Comparison of ENCODE assay signal across 9 cellular contexts in the genomic region with DNA sequence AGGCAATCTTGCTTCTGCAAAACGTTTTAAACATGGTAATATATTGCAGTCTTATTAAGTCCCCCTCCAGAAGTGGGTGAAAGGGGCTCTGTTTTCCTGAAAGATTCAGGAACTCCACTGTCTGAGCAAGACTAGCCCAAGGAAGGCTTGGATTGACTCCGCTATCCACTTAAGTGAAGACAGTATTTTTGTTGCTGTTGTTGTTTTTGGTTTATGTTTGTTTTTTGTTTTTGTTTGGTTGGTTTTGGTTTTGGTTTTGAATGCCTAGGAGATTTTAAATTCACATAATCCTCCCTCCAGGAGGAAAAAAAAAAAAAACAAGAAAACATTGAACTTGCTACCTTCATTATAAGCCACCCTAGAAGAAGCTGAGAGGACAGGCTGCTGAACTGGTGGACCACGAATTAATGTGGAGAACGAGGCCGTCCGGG. TPM values are rescaled to one million over a fixed set of nuclear protein-coding genes. Genes with fewer than 3 reads are reported as not detected.
DNase-seq lines count a peak whose midpoint lies in the region; ATAC-seq, FAIRE-seq and TF ChIP-seq lines count a peak whose summit lies in the region.
"Had no signal": no experiment of that assay in that cellular context is flagged by ENCODE, and none has a peak within 500 bp of the region (broad histone marks: within the 10 kb centered on the region; RNA-seq: fewer than 3 reads in every experiment).

No MANE protein-coding gene starts in this region.

- SMC1A ChIA-PET in GM12878 (lab: Charles Lee; ENCODE audit: uncharacterized antibody, unreplicated experiment) = interaction anchor here (0.6 kb wide), 1 partner anchor 204 kb away, joined by 3 read pairs; no protein-coding TSS in a partner anchor

- peak overlapping the region; percentile 60 for H3K4me2 ChIP-seq in GM12878 (ENCODE audit: control insufficient read depth, insufficient read depth)

- TF ChIP-seq RAD21 in GM12878 (IDR thresholded peaks at IDR 0.05; ENCODE audit: insufficient read depth, low read depth, low read length) (no peak), liver (IDR thresholded peaks at IDR 0.05) (no peak)

- in situ Hi-C loops in GM12878 (cut with MboI) = no loop called here

- CTCF ChIA-PET in GM12878 (lab: Yijun Ruan, JAX) = no interaction called here

- H3K9me3 ChIP-seq in GM12878 (replicated peaks; ENCODE audit: control insufficient read depth, insufficient read depth, low read length) (no peaks in the 10 kb centered on the region; the same call in 1 of the 3 replicates), liver (ENCODE audit: control insufficient read depth in 4 of 4, low read length in 3 of 4) (no peaks in the 10 kb centered on the region)

- RAD21 ChIA-PET in GM12878 (lab: Charles Lee; ENCODE audit: unreplicated experiment) = no interaction called here

- peaks cover 69% of the 10 kb centered on the region for H3K27me3 Mint-ChIP-seq in T-helper 2 cell treated with Interferon-gamma antibody and Interleukin-4, amounts not matched to agents 5 μg/mL and 100 μg/mL, for 36 hours (ENCODE audit: low read depth)

- no peak for TF ChIP-seq POLR2A in GM12878 (IDR thresholded peaks at IDR 0.05; ENCODE audit: low read depth, low read length)

- POLR2A ChIA-PET in GM12878 (lab: Charles Lee) = interaction anchor here (0.5 kb wide), 1 partner anchor 39 kb away, joined by 3 read pairs; no protein-coding TSS in a partner anchor

- DNase-seq in T-helper 2 cell treated with Interferon-gamma antibody and Interleukin-4, amounts not matched to agents 5 μg/mL and 100 μg/mL, for 36 hours (ENCODE audit: low spot score) = no peak
- DNase-seq in T-helper 2 cell = no peak
- DNase-seq in GM12878 (ENCODE audit: low read depth, low spot score) = no peak
- peak in 1 of 49 donors; percentile 20 for DNase-seq in substantia nigra (lab: John Stamatoyannopoulos, UW)
- DNase-seq in SW 1271 (lab: John Stamatoyannopoulos, UW) = no peak
- no peak for DNase-seq in NCI-H2081 (lab: John Stamatoyannopoulos, UW)
- DNase-seq in activated gamma-delta T cell (lab: John Stamatoyannopoulos, UW) = no peak

- WGBS in GM12878 (ENCODE audit: insufficient coverage, insufficient replicate concordance, low lambda C conversion rate, missing lambda C conversion rate) = 23% methylated on average over 4 of the region's 6 CpGs
- 26% methylated on average over 6 of the region's 6 CpGs for WGBS in liver

- no peak for FAIRE-seq in GM12878 (lab: Jason Lieb, UNC)
- FAIRE-seq: A204.1 had no signal

- no peak overlapping the region for H3K27ac ChIP-seq in GM12878 (ENCODE audit: control insufficient read depth, insufficient read depth)
- peak overlapping the region; percentile 4 to 52 for H3K27ac ChIP-seq in liver (ENCODE audit: low read depth in 1 of 2, low read length in 2 of 2)
- peak overlapping the region; percentile 74 for H3K27ac ChIP-seq in substantia nigra (ENCODE audit: low read depth, low read length, poor library complexity, severe bottlenecking)

- H3K9me3 Mint-ChIP-seq in T-helper 2 cell treated with Interferon-gamma antibody and Interleukin-4, amounts not matched to agents 5 μg/mL and 100 μg/mL, for 36 hours = no peaks in the 10 kb centered on the region

- BruUV-seq in GM12878 (replicated peaks; lab: Mats Ljungman, UMichigan) = no TSS peak

- H3K27ac Mint-ChIP-seq in T-helper 2 cell treated with Interferon-gamma antibody and Interleukin-4, amounts not matched to agents 5 μg/mL and 100 μg/mL, for 36 hours = no peak overlapping the region

- ATAC-seq in GM12878 = no peak

- H3K4me3 ChIP-seq in GM12878 (peak overlapping the region; percentile 60), liver (ENCODE audit: low read depth in 1 of 3, low read length in 3 of 3) (peak overlapping the region; percentile 21 to 67 (median 63))

- no peak for TF ChIP-seq EP300 in GM12878 (IDR thresholded peaks at IDR 0.05; ENCODE audit: borderline replicate concordance in 1 of 2, control insufficient read depth in 1 of 2, low read depth in 2 of 2, low read length in 2 of 2)

- peaks cover 6 to 31% of the 10 kb centered on the region in 2 experiments for H3K27me3 ChIP-seq in GM12878 (replicated peaks in 1 of 2; ENCODE audit: control insufficient read depth in 2 of 2, insufficient read depth in 2 of 2, low read length in 1 of 2)
- H3K27me3 ChIP-seq in liver (ENCODE audit: control insufficient read depth in 4 of 4, insufficient read depth in 4 of 4, low read length in 3 of 4) = no peaks in the 10 kb centered on the region

- peak overlapping the region; percentile 66 for H3K4me3 Mint-ChIP-seq in T-helper 2 cell treated with Interferon-gamma antibody and Interleukin-4, amounts not matched to agents 5 μg/mL and 100 μg/mL, for 36 hours

- no peaks in the 10 kb centered on the region for H3K79me2 ChIP-seq in GM12878 (ENCODE audit: control insufficient read depth, insufficient read depth, low read length)

- no peak overlapping the region for H2AFZ ChIP-seq in GM12878 (ENCODE audit: control insufficient read depth, low read depth, low read length)

- H3K36me3 ChIP-seq in GM12878 (ENCODE audit: control insufficient read depth in 2 of 2, insufficient read depth in 2 of 2, low read length in 1 of 2) = no peaks in the 10 kb centered on the region
- H3K36me3 ChIP-seq in liver (ENCODE audit: control insufficient read depth in 4 of 4, insufficient read depth in 3 of 4, low read depth in 1 of 4, low read length in 3 of 4) = no peaks in the 10 kb centered on the region

- TF ChIP-seq CTCF in GM12878 (IDR thresholded peaks at IDR 0.05 in 2 of 3, conservative IDR thresholded peaks at IDR 0.05 in 1 of 3; ENCODE audit: control insufficient read depth in 2 of 3, extremely low read depth in 1 of 3, insufficient read depth in 1 of 3, low read depth in 3 of 3, low read length in 3 of 3) = no peak
- TF ChIP-seq CTCF in liver (IDR thresholded peaks at IDR 0.05; ENCODE audit: low read depth, low read length, missing input control) = no peak

- H3K9ac ChIP-seq in GM12878 (ENCODE audit: control insufficient read depth, insufficient read depth, low read length) (no peak overlapping the region), liver (ENCODE audit: low read depth in 1 of 2, low read length in 2 of 2) (no peak overlapping the region)

- H3K4me1 ChIP-seq in GM12878 (ENCODE audit: control insufficient read depth, insufficient read depth, low read length) (no peaks in the 10 kb centered on the region), liver (ENCODE audit: control insufficient read depth in 4 of 4, insufficient read depth in 4 of 4, low read length in 3 of 4) (peaks cover 6 to 31% (median 25%) of the 10 kb centered on the region in 4 donors)

- intact Hi-C loops in GM12878 (cut with micrococcal nuclease; ENCODE audit: unreplicated experiment) = no loop called here

- no peaks in the 10 kb centered on the region for H3K36me3 Mint-ChIP-seq in T-helper 2 cell treated with Interferon-gamma antibody and Interleukin-4, amounts not matched to agents 5 μg/mL and 100 μg/mL, for 36 hours (ENCODE audit: low read depth)

- peaks cover 19% of the 10 kb centered on the region for H3K4me1 Mint-ChIP-seq in T-helper 2 cell treated with Interferon-gamma antibody and Interleukin-4, amounts not matched to agents 5 μg/mL and 100 μg/mL, for 36 hours (ENCODE audit: low read depth)

- no peaks in the 10 kb centered on the region for H4K20me1 ChIP-seq in GM12878 (ENCODE audit: control insufficient read depth, insufficient read depth)

TF ChIP-seq in GM12878, 131 proteins besides CTCF, POLR2A, EP300 and RAD21 (continues in another document):
- TF ChIP-seq SUPT20H (IDR thresholded peaks at IDR 0.05; ENCODE audit: borderline replicate concordance, control insufficient read depth, low read depth, low read length) = no peak
- no peak for TF ChIP-seq NFYA (IDR thresholded peaks at IDR 0.05; ENCODE audit: borderline replicate concordance, low read depth, low read length)

TF ChIP-seq in liver, 16 proteins besides CTCF, POLR2A, EP300 and RAD21:
- TF ChIP-seq EGR1 (IDR thresholded peaks at IDR 0.05; ENCODE audit: low read depth in 2 of 2) (no peak), FOXA2 (IDR thresholded peaks at IDR 0.05) (no peak), ATF3 (IDR thresholded peaks at IDR 0.05) (no peak)

RNA-seq across cellular contexts. Expression of gene NFIA, which starts 29.1 kb away (rescaled TPM):
- total RNA-seq in GM12878 (2013; cell fraction: nucleolus; rRNA removed) = not detected in 2 replicates
- total RNA-seq in GM12878 (2014; rRNA removed) = not detected in 2 replicates
- total RNA-seq in GM12878 (2014; rRNA removed; fragmentation: Illumina TruSeq; extraction: Trizol) = not detected in 2 replicates
- total RNA-seq in GM12878 (2021) = 0.10 and 0.29 TPM in 2 replicates
- polyA plus RNA-seq in GM12878 (2011; ENCODE audit: low read depth) = not detected
- polyA plus RNA-seq in GM12878 (2011; rRNA removed) = 0.03 TPM in 1 of 2 replicates, not detected in the other
- polyA plus RNA-seq in GM12878 (2011; cell fraction: cytosol; rRNA removed) = not detected in 2 replicates
- polyA plus RNA-seq in GM12878 (2011; cell fraction: nucleus; rRNA removed) = not detected in 2 replicates
- polyA plus RNA-seq in GM12878 (2012) = not detected in 2 replicates
- polyA plus RNA-seq in GM12878 (2014; fragmentation: Illumina TruSeq; extraction: Trizol) = not detected in 2 replicates
- polyA plus RNA-seq in GM12878 (2014; fragmentation: Nextera tagmentation; extraction: Ambion mirVana) = not detected
- polyA plus RNA-seq in GM12878 (2014; rRNA removed) = not detected in 2 replicates
- polyA plus RNA-seq in GM12878 (2016; fragmentation: Nextera tagmentation; extraction: Ambion mirVana) = under 1 TPM in 1 of 2 experiments, not detected in 1; 0.16 TPM
- 0.07 and 0.10 TPM in 2 replicates for polyA minus RNA-seq in GM12878 (2011; rRNA and poly(A)+ RNA removed)
- polyA minus RNA-seq in GM12878 (2011; cell fraction: cytosol; rRNA and poly(A)+ RNA removed) = 0.42 and 1.2 TPM in 2 replicates
- 0.19 TPM in 1 of 2 replicates, not detected in the other for polyA minus RNA-seq in GM12878 (2011; cell fraction: nucleus; rRNA and poly(A)+ RNA removed)
- 10 to 100 TPM; 16.6 to 27.7 TPM for total RNA-seq in liver
- 10 to 100 TPM in 1 of 2 donors, 1 to 10 TPM in 1; 6.8 to 53.7 TPM for polyA plus RNA-seq in liver

Comparison
In these comparisons a context has a peak if more than half of its experiments do, and no peak if none do; other contexts are left out.
1. RNA of gene NFIA, which starts 29.1 kb away (total RNA-seq): 16.6 to 27.7 TPM in liver; 0.10 to 0.29 TPM in GM12878; every median in the first group is over 10 times any median in the second.